ENCODE assay signal across 8 cellular contexts in the genomic region with DNA sequence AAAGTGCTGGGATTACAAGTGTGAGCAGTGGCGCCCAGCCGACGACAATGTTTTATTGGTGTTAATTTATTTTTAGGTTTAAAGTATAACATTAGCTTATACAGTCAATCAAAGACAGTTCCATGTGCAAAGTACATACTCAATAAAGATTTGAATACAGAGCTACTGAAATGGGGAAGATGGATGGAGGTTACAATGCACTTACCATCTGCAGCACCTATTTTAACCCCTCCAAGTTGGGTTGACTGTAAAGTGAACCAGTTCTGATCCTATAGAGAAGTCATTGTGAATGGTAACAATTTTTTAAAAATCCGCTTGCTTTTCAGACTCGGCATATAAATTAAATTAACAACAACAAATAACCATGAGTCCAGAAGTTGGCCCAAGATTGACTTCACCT. TPM values are rescaled to one million over a fixed set of nuclear protein-coding genes. Genes with fewer than 3 reads are reported as not detected.
DNase-seq lines count a peak whose midpoint lies in the region; ATAC-seq, FAIRE-seq and TF ChIP-seq lines count a peak whose summit lies in the region.

No MANE protein-coding gene starts in this region.

- H3K9me3 Mint-ChIP-seq in activated naive CD4-positive, alpha-beta T cell treated with anti-CD3 and anti-CD28 coated beads, Interleukin-2, amount 10 ng/mL, durations not matched to agents 7 days and 5 days: no peaks in the 10 kb centered on the region
- no peaks in the 10 kb centered on the region for H3K9me3 Mint-ChIP-seq in astrocyte (ENCODE audit: unreplicated experiment)
- H3K9me3 Mint-ChIP-seq in type B pancreatic cell: no peaks in the 10 kb centered on the region

- no peak for TF ChIP-seq CTCF in astrocyte (IDR thresholded peaks at IDR 0.05; ENCODE audit: insufficient read depth, low read depth, low read length)
- no peak for TF ChIP-seq CTCF in lower lobe of right lung (IDR thresholded peaks at IDR 0.05)
- no peak for TF ChIP-seq CTCF in type B pancreatic cell (conservative IDR thresholded peaks at IDR 0.05)
- no peak for TF ChIP-seq CTCF in GM10248 (IDR thresholded peaks at IDR 0.05; ENCODE audit: control extremely low read depth, extremely low read depth, low read depth, missing control alignments)

- CTCF ChIA-PET in activated naive CD4-positive, alpha-beta T cell treated with anti-CD3 and anti-CD28 coated beads, Interleukin-2, amount 10 ng/mL, durations not matched to agents 7 days and 5 days (lab: Charles Lee): interaction anchor here (1.0 to 2.9 kb wide), 4 partner anchors 8 to 36 kb away, joined by 3 to 14 read pairs (median 7); partner anchors contain the start of gene NRN1L
- CTCF ChIA-PET in GM10248 (lab: Yijun Ruan, JAX): interaction anchor here (0.9 to 4.6 kb wide), 7 partner anchors 9 to 149 kb away, joined by 3 to 53 read pairs (median 3); partner anchors contain the start of gene NRN1L

- H3K36me3 ChIP-seq in astrocyte (ENCODE audit: insufficient read depth, low read length) (no peaks in the 10 kb centered on the region), lower lobe of right lung (no peaks in the 10 kb centered on the region)

- H3K27ac ChIP-seq in astrocyte (ENCODE audit: low read depth, low read length) (peak overlapping the region; percentile 19), lower lobe of right lung (peak overlapping the region; percentile 97)

- no peaks in the 10 kb centered on the region for H3K27me3 Mint-ChIP-seq in activated naive CD4-positive, alpha-beta T cell treated with anti-CD3 and anti-CD28 coated beads, Interleukin-2, amount 10 ng/mL, durations not matched to agents 7 days and 5 days
- no peaks in the 10 kb centered on the region for H3K27me3 Mint-ChIP-seq in astrocyte (ENCODE audit: low read depth, unreplicated experiment)
- no peaks in the 10 kb centered on the region for H3K27me3 Mint-ChIP-seq in type B pancreatic cell

- DNase-seq in activated naive CD4-positive, alpha-beta T cell treated with anti-CD3 and anti-CD28 coated beads, Interleukin-2, amount 10 ng/mL, durations not matched to agents 7 days and 5 days: no peak
- no peak for DNase-seq in activated naive CD4-positive, alpha-beta T cell treated with Interleukin-2 at 50 U/mL for 16 hours
- no peak for DNase-seq in astrocyte (ENCODE audit: low read depth)
- DNase-seq in lower lobe of right lung: no peak
- no peak for DNase-seq in type B pancreatic cell (ENCODE audit: extremely low spot score, unreplicated experiment)
- DNase-seq in hippocampal formation (lab: John Stamatoyannopoulos, UW): no peak
- DNase-seq in GM10248 (ENCODE audit: extremely low spot score): no peak

- H4K20me1 ChIP-seq in astrocyte (ENCODE audit: insufficient read depth, low read length): peaks cover 20% of the 10 kb centered on the region

- H3K27ac Mint-ChIP-seq in activated naive CD4-positive, alpha-beta T cell treated with anti-CD3 and anti-CD28 coated beads, Interleukin-2, amount 10 ng/mL, durations not matched to agents 7 days and 5 days: peak overlapping the region; percentile 82
- no peak overlapping the region for H3K27ac Mint-ChIP-seq in astrocyte (ENCODE audit: unreplicated experiment)
- H3K27ac Mint-ChIP-seq in type B pancreatic cell: peak overlapping the region; percentile 91

- ATAC-seq in lower lobe of right lung: no peak
- ATAC-seq in HG02981 (IDR thresholded peaks at IDR 0.05; ENCODE audit: unreplicated experiment): no peak

- peak overlapping the region; percentile 69 for H3K9ac ChIP-seq in astrocyte (ENCODE audit: low read length)

- peaks cover 1% of the 10 kb centered on the region for H3K36me3 Mint-ChIP-seq in activated naive CD4-positive, alpha-beta T cell treated with anti-CD3 and anti-CD28 coated beads, Interleukin-2, amount 10 ng/mL, durations not matched to agents 7 days and 5 days
- H3K36me3 Mint-ChIP-seq in astrocyte (ENCODE audit: low read depth, unreplicated experiment) (peaks cover 2% of the 10 kb centered on the region), type B pancreatic cell (no peaks in the 10 kb centered on the region)

- intact Hi-C loops in lower lobe of right lung (cut with DNase I): no loop called here

- no peak for FAIRE-seq in astrocyte (lab: Jason Lieb, UNC)

- H3K27me3 ChIP-seq in astrocyte (ENCODE audit: insufficient read depth, low read length) (no peaks in the 10 kb centered on the region), lower lobe of right lung (ENCODE audit: low read depth) (no peaks in the 10 kb centered on the region)

- H3K4me3 ChIP-seq in astrocyte (ENCODE audit: insufficient read depth, low read depth, low read length) (peak overlapping the region; percentile 56), lower lobe of right lung (peak overlapping the region; percentile 92)

- peaks cover 38% of the 10 kb centered on the region for H3K79me2 ChIP-seq in astrocyte (ENCODE audit: insufficient read depth, low read length)

- peaks cover 23% of the 10 kb centered on the region for H3K4me1 ChIP-seq in astrocyte (ENCODE audit: insufficient read depth, low read length)
- peaks cover 45% of the 10 kb centered on the region for H3K4me1 ChIP-seq in lower lobe of right lung

- H3K4me3 Mint-ChIP-seq in activated naive CD4-positive, alpha-beta T cell treated with anti-CD3 and anti-CD28 coated beads, Interleukin-2, amount 10 ng/mL, durations not matched to agents 7 days and 5 days: peak overlapping the region; percentile 97
- H3K4me3 Mint-ChIP-seq in astrocyte (ENCODE audit: unreplicated experiment) (peak overlapping the region; percentile 88), type B pancreatic cell (peak overlapping the region; percentile 88)

- H2AFZ ChIP-seq in astrocyte (ENCODE audit: low read depth, low read length): peak overlapping the region; percentile 18

- no peaks in the 10 kb centered on the region for H3K9me3 ChIP-seq in astrocyte (ENCODE audit: insufficient read depth, low read depth, low read length)
- H3K9me3 ChIP-seq in lower lobe of right lung: no peaks in the 10 kb centered on the region

- POLR2A ChIA-PET in GM10248 (lab: Yijun Ruan, JAX): interaction anchor here (0.5 to 1.2 kb wide), 3 partner anchors 10 to 36 kb away, joined by 3 to 6 read pairs (median 4); no protein-coding TSS in a partner anchor

- peak overlapping the region; percentile 87 for H3K4me2 ChIP-seq in astrocyte (ENCODE audit: low read length)

- peaks cover 28% of the 10 kb centered on the region for H3K4me1 Mint-ChIP-seq in activated naive CD4-positive, alpha-beta T cell treated with anti-CD3 and anti-CD28 coated beads, Interleukin-2, amount 10 ng/mL, durations not matched to agents 7 days and 5 days
- H3K4me1 Mint-ChIP-seq in astrocyte (ENCODE audit: low read depth, unreplicated experiment): peaks cover 2% of the 10 kb centered on the region
- H3K4me1 Mint-ChIP-seq in type B pancreatic cell (ENCODE audit: unreplicated experiment): peaks cover 24% of the 10 kb centered on the region

RNA-seq across cellular contexts. Expression of gene PSKH1, which starts 0.7 kb away (rescaled TPM):
- total RNA-seq in astrocyte: 27.3 and 29.7 TPM in 2 replicates
- total RNA-seq in lower lobe of right lung: 28.3 TPM
- total RNA-seq in type B pancreatic cell (ENCODE audit: low replicate concordance): 39.2 and 41.5 TPM in 2 replicates

RNA-seq across cellular contexts. Expression of gene NRN1L, which starts 7.7 kb away (rescaled TPM):
- total RNA-seq in astrocyte (0.82 and 0.91 TPM in 2 replicates), lower lobe of right lung (1.7 TPM), type B pancreatic cell (ENCODE audit: low replicate concordance) (0.80 and 1.1 TPM in 2 replicates)

RNA-seq across cellular contexts. Expression of gene EDC4, which starts 19.5 kb away (rescaled TPM):
- total RNA-seq in astrocyte (61.5 and 64.8 TPM in 2 replicates), lower lobe of right lung (51.2 TPM), type B pancreatic cell (ENCODE audit: low replicate concordance) (77.5 and 81.1 TPM in 2 replicates)

RNA-seq across cellular contexts. Expression of gene CTRL, which starts 39.3 kb away (rescaled TPM):
- 1.1 and 1.2 TPM in 2 replicates for total RNA-seq in astrocyte
- total RNA-seq in lower lobe of right lung: 0.59 TPM
- 0.59 and 1.4 TPM in 2 replicates for total RNA-seq in type B pancreatic cell (ENCODE audit: low replicate concordance)

RNA-seq across cellular contexts. Expression of gene PSMB10, which starts 44.3 kb away (rescaled TPM):
- total RNA-seq in astrocyte (35.8 and 38.8 TPM in 2 replicates), lower lobe of right lung (82.7 TPM), type B pancreatic cell (ENCODE audit: low replicate concordance) (51.9 and 68.8 TPM in 2 replicates)
